ENCODE assay signal across 22 cellular contexts in the genomic region with DNA sequence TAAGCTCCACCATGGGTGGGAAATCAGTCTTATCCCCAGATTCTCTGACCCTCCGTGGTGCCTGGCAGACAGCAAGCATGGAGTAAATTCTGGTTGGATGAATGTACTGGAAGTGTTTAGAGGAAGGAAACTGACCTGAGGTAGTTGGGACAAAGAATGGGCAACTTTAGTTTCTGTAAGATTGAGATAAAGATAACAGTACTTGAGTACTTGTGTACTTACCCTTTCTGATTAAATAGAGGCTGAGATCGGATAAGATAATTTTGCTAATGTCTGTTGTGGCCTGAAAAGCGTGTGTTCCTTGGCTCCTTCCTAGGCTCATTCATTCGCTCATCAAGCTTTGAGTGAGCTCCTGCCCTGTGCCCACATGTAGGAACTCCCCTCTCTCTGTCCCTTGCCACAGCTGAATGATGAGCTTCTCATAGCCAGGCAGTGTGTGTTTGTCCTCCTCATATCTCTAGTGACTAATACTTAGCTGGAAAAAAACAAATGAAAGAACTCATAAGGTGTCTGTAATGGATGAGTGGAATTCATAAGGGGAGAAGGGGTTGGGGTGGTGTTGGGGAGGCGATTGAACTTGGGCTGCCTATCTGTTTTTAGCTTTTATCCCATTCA.
DNase-seq lines count a peak whose midpoint lies in the region; ATAC-seq and TF ChIP-seq lines count a peak whose summit lies in the region.
"Had no signal": no experiment of that assay in that cellular context is flagged by ENCODE, and none has a peak within 500 bp of the region (broad histone marks: within the 10 kb centered on the region; RNA-seq: fewer than 3 reads in every experiment).

No MANE protein-coding gene starts in this region.

- H4K20me1 ChIP-seq in BLaER1, result no peaks in the 10 kb centered on the region

- H3K4me3 ChIP-seq in BLaER1 (no peak overlapping the region), mesenchymal stem cell (ENCODE audit: insufficient read depth in 1 of 2, low read depth in 1 of 2, low read length in 2 of 2) (no peak overlapping the region)
- H3K4me3 ChIP-seq: MG63, mucosa of descending colon, SK-N-MC, suprapubic skin had no signal

- H3K27ac Mint-ChIP-seq in chondrocyte (ENCODE audit: unreplicated experiment) (peak overlapping the region; percentile 81), natural killer cell (no peak overlapping the region)
- H3K27ac Mint-ChIP-seq: activated naive CD8-positive, alpha-beta T cell; activated T-cell treated with anti-CD3 and anti-CD28 coated beads, Interleukin-2, amount 50 U/mL, for 24 hours had no signal

- no peak overlapping the region for H2BK12ac ChIP-seq in mesenchymal stem cell (ENCODE audit: low read length in 2 of 2)

- no peak overlapping the region for H3K4ac ChIP-seq in mesenchymal stem cell (ENCODE audit: low read depth in 1 of 2, low read length in 2 of 2)

- H3K23ac ChIP-seq in mesenchymal stem cell (ENCODE audit: low read length in 2 of 2), result no peak overlapping the region

- peaks cover 2% of the 10 kb centered on the region for H3K79me1 ChIP-seq in mesenchymal stem cell (replicated peaks; ENCODE audit: low read length, poor library complexity, severe bottlenecking)

- no peak overlapping the region for H2BK120ac ChIP-seq in mesenchymal stem cell (ENCODE audit: low read depth, low read length)

- no peak overlapping the region for H2BK15ac ChIP-seq in mesenchymal stem cell (ENCODE audit: low read depth, poor library complexity, severe bottlenecking)

- H4K8ac ChIP-seq in mesenchymal stem cell (ENCODE audit: low read length), result peak overlapping the region; percentile 74

- H3K27me3 ChIP-seq in BLaER1 (no peaks in the 10 kb centered on the region), mesenchymal stem cell (ENCODE audit: control insufficient read depth in 1 of 2, insufficient read depth in 1 of 2, low read length in 2 of 2) (no peaks in the 10 kb centered on the region)
- H3K27me3 ChIP-seq: BE2C, MG63, suprapubic skin had no signal

- H3K36me3 ChIP-seq in BLaER1 (no peaks in the 10 kb centered on the region), mesenchymal stem cell (ENCODE audit: control insufficient read depth in 1 of 2, insufficient read depth in 2 of 2, low read depth in 1 of 2, low read length in 2 of 2) (peaks cover 20 to 95% of the 10 kb centered on the region in 2 experiments)
- H3K36me3 ChIP-seq: BE2C had no signal

- TF ChIP-seq CTCF in chondrocyte (IDR thresholded peaks at IDR 0.05), result no peak
- TF ChIP-seq CTCF in natural killer cell (IDR thresholded peaks at IDR 0.05), result no peak

- H3K4me3 Mint-ChIP-seq in chondrocyte (ENCODE audit: unreplicated experiment), result no peak overlapping the region
- no peak overlapping the region for H3K4me3 Mint-ChIP-seq in natural killer cell
- H3K4me3 Mint-ChIP-seq: activated naive CD8-positive, alpha-beta T cell; activated T-cell treated with anti-CD3 and anti-CD28 coated beads, Interleukin-2, amount 50 U/mL, for 24 hours had no signal

- H2BK5ac ChIP-seq in mesenchymal stem cell (ENCODE audit: low read depth, low read length, poor library complexity, severe bottlenecking), result no peak overlapping the region

- H3K4me2 ChIP-seq in BLaER1 (peak overlapping the region; percentile 11; the same call in 1 of the 2 replicates), mesenchymal stem cell (ENCODE audit: low read length, poor library complexity, severe bottlenecking) (peak overlapping the region; percentile 17)

- DNase-seq in NCI-H69 (lab: John Stamatoyannopoulos, UW) (peak; percentile 64), chondrocyte (ENCODE audit: low spot score) (no peak), mesenchymal stem cell (peak; percentile 30), NCI-H146 treated with DMSO at 0.1 percent for 48 hours (lab: John Stamatoyannopoulos, UW; ENCODE audit: unreplicated experiment) (no peak), mesenteric fat pad (ENCODE audit: low spot score) (no peak), natural killer cell (no peak)
- DNase-seq: activated CD4-positive, alpha-beta T cell treated with anti-CD3 and anti-CD28 coated beads, Interleukin-2, amount 50 U/mL, for 48 hours; activated T-cell treated with anti-CD3 and anti-CD28 coated beads, Interleukin-2, amount 50 U/mL, for 24 hours; BE2C; erythroblast; MG63; mucosa of descending colon; NCI-H2029; NCI-H524; nucleus accumbens; stimulated activated CD4-positive, alpha-beta T cell treated with anti-CD3 and anti-CD28 coated beads, Interleukin-4, amount 100 ng/mL, for 24 hours; stimulated activated CD8-positive, alpha-beta memory T cell treated with anti-CD3 and anti-CD28 coated beads, Interleukin-4, amount 100 ng/mL, for 48 hours had no signal

- WGBS in mesenchymal stem cell, result 57% methylated on average over 4 of the region's 5 CpGs

- ATAC-seq in activated CD4-positive, CD25-positive, alpha-beta regulatory T cell treated with anti-CD3 and anti-CD28 coated beads, Interleukin-2, amount 50 U/mL, for 24 hours, result no peak
- no peak for ATAC-seq in natural killer cell
- ATAC-seq: mucosa of descending colon had no signal

- H2AK5ac ChIP-seq in mesenchymal stem cell (ENCODE audit: low read length, severe bottlenecking), result peak overlapping the region; percentile 70

- H3K36me3 Mint-ChIP-seq in chondrocyte (ENCODE audit: low read depth), result peaks cover 65% of the 10 kb centered on the region
- H3K36me3 Mint-ChIP-seq in natural killer cell, result no peaks in the 10 kb centered on the region
- H3K36me3 Mint-ChIP-seq: activated naive CD8-positive, alpha-beta T cell had no signal

- no peak overlapping the region for H3K14ac ChIP-seq in mesenchymal stem cell (ENCODE audit: low read length in 2 of 2)

- H2AFZ ChIP-seq in mesenchymal stem cell (ENCODE audit: low read depth, low read length), result no peak overlapping the region

- H3K4me1 Mint-ChIP-seq in chondrocyte (ENCODE audit: low read depth), result peaks cover 79% of the 10 kb centered on the region
- H3K4me1 Mint-ChIP-seq in natural killer cell, result peaks cover 0 to 5% of the 10 kb centered on the region in 2 donors

- H3K4me1 ChIP-seq in BLaER1, result peaks cover 47% of the 10 kb centered on the region
- peaks cover 16% of the 10 kb centered on the region for H3K4me1 ChIP-seq in mesenchymal stem cell (ENCODE audit: control insufficient read depth, insufficient read depth, low read depth, low read length)
- H3K4me1 ChIP-seq: BE2C, suprapubic skin had no signal

- no peak overlapping the region for H4K91ac ChIP-seq in mesenchymal stem cell (ENCODE audit: low read length)

- no peak overlapping the region for H3K18ac ChIP-seq in mesenchymal stem cell (ENCODE audit: low read depth in 1 of 2, low read length in 2 of 2)

- intact Hi-C loops in natural killer cell (cut with micrococcal nuclease), result no loop called here

- H3K9me3 Mint-ChIP-seq in chondrocyte (ENCODE audit: low read depth) (no peaks in the 10 kb centered on the region), natural killer cell (no peaks in the 10 kb centered on the region)
- H3K9me3 Mint-ChIP-seq: activated T-cell treated with anti-CD3 and anti-CD28 coated beads, Interleukin-2, amount 50 U/mL, for 24 hours had no signal

- no peaks in the 10 kb centered on the region for H3K27me3 Mint-ChIP-seq in chondrocyte (ENCODE audit: low read depth)
- H3K27me3 Mint-ChIP-seq in natural killer cell (ENCODE audit: low read depth in 2 of 2), result peaks cover 10 to 40% of the 10 kb centered on the region in 2 donors
- H3K27me3 Mint-ChIP-seq: activated naive CD8-positive, alpha-beta T cell had no signal

- H3K9ac ChIP-seq in BLaER1 (no peak overlapping the region), mesenchymal stem cell (ENCODE audit: low read length) (no peak overlapping the region)

- H3K9me3 ChIP-seq in BLaER1, result no peaks in the 10 kb centered on the region
- H3K9me3 ChIP-seq in mesenchymal stem cell (ENCODE audit: control insufficient read depth, low read length), result no peaks in the 10 kb centered on the region
- H3K9me3 ChIP-seq: BE2C, MG63, mucosa of descending colon, suprapubic skin had no signal

- H3K27ac ChIP-seq in BLaER1 (no peak overlapping the region), mesenchymal stem cell (ENCODE audit: low read length, poor library complexity, severe bottlenecking) (peak overlapping the region; percentile 36)
- H3K27ac ChIP-seq: SK-N-MC, suprapubic skin had no signal

Comparison
In these comparisons a context has a peak if more than half of its experiments do, and no peak if none do; other contexts are left out.
1. DNase-seq: peak in NCI-H69 (single experiment) and mesenchymal stem cell (single experiment); none in chondrocyte (single experiment), NCI-H146 treated with DMSO at 0.1 percent for 48 hours (single experiment), mesenteric fat pad (single experiment) and natural killer cell (single experiment).